Comparison of ENCODE assay signal across 27 cellular contexts in the genomic region with DNA sequence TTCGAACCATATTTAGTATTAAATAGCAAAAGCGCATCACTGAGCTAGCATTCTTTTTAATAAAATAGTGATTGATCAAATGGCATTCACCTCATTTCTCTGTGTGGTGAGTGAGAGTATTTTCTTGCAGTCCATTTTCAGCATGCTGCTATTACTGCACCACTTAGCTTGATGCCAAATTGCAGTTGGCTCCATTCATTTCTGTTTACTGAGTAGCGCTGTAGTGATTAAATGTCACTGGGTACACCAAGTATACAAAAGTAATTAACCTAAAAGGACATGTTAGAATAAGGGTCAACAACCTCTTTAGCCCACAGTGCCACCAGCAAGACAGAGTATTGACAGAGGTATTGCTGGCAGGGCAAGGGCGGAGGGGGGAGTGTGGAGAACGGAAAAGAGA.
A peak's percentile ranks its signal among the peaks of the same experiment; 100 is the strongest.
DNase-seq lines count a peak whose midpoint lies in the region; ATAC-seq, FAIRE-seq and TF ChIP-seq lines count a peak whose summit lies in the region.
"Had no signal": no experiment of that assay in that cellular context is flagged by ENCODE, and none has a peak within 500 bp of the region (broad histone marks: within the 10 kb centered on the region; RNA-seq: fewer than 3 reads in every experiment).

No MANE protein-coding gene starts in this region.

- FAIRE-seq in astrocyte (lab: Jason Lieb, UNC) (no peak), HepG2 (lab: Jason Lieb, UNC) (no peak)
- FAIRE-seq: GM18507, keratinocyte had no signal

- H3K14ac ChIP-seq in H9 (ENCODE audit: insufficient read depth, low read length) (0 out of 2 replicates have a peak overlapping the region, but pooled peaks have one; percentile 24), neuronal stem cell (ENCODE audit: low read length) (no peak overlapping the region)

- H4K8ac ChIP-seq in H9 (replicated peaks; ENCODE audit: insufficient read length, low read depth, low read length) (no peak overlapping the region), neuronal stem cell (ENCODE audit: low read depth, low read length) (no peak overlapping the region)

- TF ChIP-seq EP300 in transverse colon (IDR thresholded peaks at IDR 0.05; ENCODE audit: low read depth) (no peak), HepG2 (IDR thresholded peaks at IDR 0.05; ENCODE audit: low read depth in 2 of 2, low read length in 2 of 2) (no peak), HepG2 (CRISPR knock-in tag; IDR thresholded peaks at IDR 0.05; ENCODE audit: borderline replicate concordance) (no peak)

- CTCF ChIA-PET in HepG2 (lab: Yijun Ruan, JAX; ENCODE audit: low intra/inter-chr PET ratio, low total read pairs) = no interaction called here

- DNase-seq in H9 (no peak), NCI-H2029 (lab: John Stamatoyannopoulos, UW) (peak; percentile 60), astrocyte (ENCODE audit: low read depth) (no peak), neuronal stem cell (ENCODE audit: low spot score) (no peak), DMS114 treated with DMSO at 0.1 percent for 48 hours (lab: John Stamatoyannopoulos, UW; ENCODE audit: unreplicated experiment) (no peak), CD14-positive monocyte (ENCODE audit: low spot score) (no peak), transverse colon (no peak), HepG2 (ENCODE audit: low spot score) (no peak)
- DNase-seq: activated CD8-positive, alpha-beta T cell treated with anti-CD3 and anti-CD28 coated beads, Interleukin-2, amount 10 ng/mL, durations not matched to agents 7 days and 5 days; activated naive CD4-positive, alpha-beta T cell treated with anti-CD3 and anti-CD28 coated beads, Interleukin-2, amount 50 U/mL, for 16 hours; activated T-cell treated with anti-CD3 and anti-CD28 coated beads, Interleukin-2, amount 50 U/mL, for 24 hours; body of pancreas; COR-L47; hippocampal formation; naive B cell; NCI-H1694; NCI-H524 treated with DMSO at 0.1 percent for 48 hours; posterior cingulate gyrus; SIG-M5; stimulated activated CD4-positive, alpha-beta T cell treated with anti-CD3 and anti-CD28 coated beads, Interleukin-2, amount 100 ng/mL, for 24 hours; upper lobe of right lung had no signal

- H2BK120ac ChIP-seq in H9 (ENCODE audit: low read depth, low read length, poor library complexity, severe bottlenecking) (no peak overlapping the region), neuronal stem cell (ENCODE audit: low read depth, low read length) (no peak overlapping the region)

- H3K23ac ChIP-seq in H9 (ENCODE audit: insufficient read length, low read depth, low read length) (no peak overlapping the region), neuronal stem cell (ENCODE audit: low read depth, low read length, poor library complexity) (no peak overlapping the region)

- no peaks in the 10 kb centered on the region for H3K36me3 ChIP-seq in astrocyte (ENCODE audit: insufficient read depth, low read length)
- peaks cover 11 to 71% of the 10 kb centered on the region in 2 donors for H3K36me3 ChIP-seq in neuronal stem cell (replicated peaks in 1 of 2; ENCODE audit: control insufficient read depth in 2 of 2, insufficient read depth in 2 of 2, low read length in 2 of 2)
- no peaks in the 10 kb centered on the region for H3K36me3 ChIP-seq in transverse colon
- H3K36me3 ChIP-seq in HepG2 (replicated peaks in 1 of 2; ENCODE audit: control insufficient read depth in 1 of 2, insufficient read depth in 2 of 2, low read length in 2 of 2) = no peaks in the 10 kb centered on the region
- H3K36me3 ChIP-seq: upper lobe of right lung had no signal

- no peak for TF ChIP-seq CTCF in H9 (conservative IDR thresholded peaks at IDR 0.05)
- no peak for TF ChIP-seq CTCF in astrocyte (IDR thresholded peaks at IDR 0.05; ENCODE audit: insufficient read depth, low read depth, low read length)
- TF ChIP-seq CTCF in CD14-positive monocyte (IDR thresholded peaks at IDR 0.05) = no peak
- no peak for TF ChIP-seq CTCF in transverse colon (IDR thresholded peaks at IDR 0.05)
- no peak for TF ChIP-seq CTCF in HepG2 (CRISPR knock-in tag; IDR thresholded peaks at IDR 0.05)

- H2AK5ac ChIP-seq in H9 (ENCODE audit: insufficient read length, low read length) (no peak overlapping the region), neuronal stem cell (ENCODE audit: low read depth, low read length) (no peak overlapping the region)

- in situ Hi-C loops in transverse colon (cut with MboI; ENCODE audit: low pct_ligation_motif_present in 1 of 4, low pct_unique_long_range_greater_than_20kb in 1 of 4, low sequenced_read_pairs in 3 of 4) (no loop called here), HepG2 (cut with HindIII; ENCODE audit: extremely low pct_ligation_motif_present, low pct_unique_long_range_greater_than_20kb) (no loop called here)

- peak overlapping the region; percentile 7 to 92 (median 57); a peak in 4 of 7 replicates for H3K27ac Mint-ChIP-seq in H9
- peak overlapping the region; percentile 98 for H3K27ac Mint-ChIP-seq in astrocyte (ENCODE audit: unreplicated experiment)
- H3K27ac Mint-ChIP-seq in CD14-positive monocyte = peak overlapping the region in 1 of 7 donors; percentile 25
- H3K27ac Mint-ChIP-seq: activated T-cell treated with anti-CD3 and anti-CD28 coated beads, Interleukin-2, amount 50 U/mL, for 24 hours; stimulated activated naive CD8-positive, alpha-beta T cell treated with anti-CD3 and anti-CD28 coated beads, Interleukin-15, Interleukin-2, amounts not matched to agents 100 ng/mL and 50 ng/mL, for 24 hours; T-helper 1 cell treated with Interleukin-12 subunit alpha and Interleukin-12 subunit beta and Interleukin-4 antibody, amounts not matched to agents 30 μg/mL and 1 μg/mL, for 36 hours had no signal

- H4K91ac ChIP-seq in H9 (ENCODE audit: insufficient read length, low read depth, low read length) = no peak overlapping the region
- H4K91ac ChIP-seq in neuronal stem cell (ENCODE audit: low read depth, low read length, poor library complexity) = no peak overlapping the region

- no peak for TF ChIP-seq POLR2A in transverse colon (IDR thresholded peaks at IDR 0.05)
- TF ChIP-seq POLR2A in HepG2 (IDR thresholded peaks at IDR 0.05; ENCODE audit: insufficient read depth in 1 of 2, low read depth in 2 of 2, low read length in 2 of 2) = no peak

- H3K23me2 ChIP-seq in H9 (ENCODE audit: insufficient read length, low read depth, low read length, poor library complexity, severe bottlenecking) = no peaks in the 10 kb centered on the region

- H3K79me1 ChIP-seq in H9 (ENCODE audit: insufficient read depth, low read depth, low read length, poor library complexity, severe bottlenecking) = no peaks in the 10 kb centered on the region
- peaks cover 9% of the 10 kb centered on the region for H3K79me1 ChIP-seq in neuronal stem cell (ENCODE audit: low read depth, low read length)

- no TSS peak for BruUV-seq in HepG2 (replicated peaks; lab: Mats Ljungman, UMichigan)

- no peak overlapping the region for H3K56ac ChIP-seq in H9 (ENCODE audit: insufficient read length, low read depth, low read length)

- H2AFZ ChIP-seq in H9 (ENCODE audit: low read length) (no peak overlapping the region), astrocyte (ENCODE audit: low read depth, low read length) (no peak overlapping the region), neuronal stem cell (ENCODE audit: low read length) (no peak overlapping the region), HepG2 (ENCODE audit: low read length) (no peak overlapping the region)

- no peak overlapping the region for H3K4me3 ChIP-seq in astrocyte (ENCODE audit: insufficient read depth, low read depth, low read length)
- no peak overlapping the region for H3K4me3 ChIP-seq in neuronal stem cell (ENCODE audit: low read length in 2 of 2)
- H3K4me3 ChIP-seq in transverse colon = no peak overlapping the region
- H3K4me3 ChIP-seq in HepG2 (replicated peaks in 1 of 3; ENCODE audit: insufficient read depth in 1 of 3, low read depth in 2 of 3, low read length in 3 of 3) = no peak overlapping the region
- H3K4me3 ChIP-seq: body of pancreas, upper lobe of right lung had no signal

- POLR2A ChIA-PET in HepG2 (lab: Yijun Ruan, JAX) = no interaction called here

- H3K27me3 Mint-ChIP-seq in H9 (ENCODE audit: low read depth) (no peaks in the 10 kb centered on the region), astrocyte (ENCODE audit: low read depth, unreplicated experiment) (no peaks in the 10 kb centered on the region), CD14-positive monocyte (ENCODE audit: low read depth in 3 of 3) (peaks cover 0 to 1% (median 0%) of the 10 kb centered on the region in 3 donors)
- H3K27me3 Mint-ChIP-seq: activated T-cell treated with anti-CD3 and anti-CD28 coated beads, Interleukin-2, amount 50 U/mL, for 24 hours; memory B cell; naive B cell; stimulated activated naive CD8-positive, alpha-beta T cell treated with anti-CD3 and anti-CD28 coated beads, Interleukin-15, Interleukin-2, amounts not matched to agents 100 ng/mL and 50 ng/mL, for 24 hours had no signal

- H3K9ac ChIP-seq in H9 (ENCODE audit: extremely low read depth, insufficient read length, low read length) (no peak overlapping the region), astrocyte (ENCODE audit: low read length) (peak overlapping the region; percentile 7), neuronal stem cell (ENCODE audit: low read depth, low read length, poor library complexity) (no peak overlapping the region), HepG2 (ENCODE audit: insufficient read depth, low read depth, low read length) (no peak overlapping the region)

- H3K18ac ChIP-seq in H9 (ENCODE audit: insufficient read length, low read depth, low read length) = no peak overlapping the region
- no peak overlapping the region for H3K18ac ChIP-seq in neuronal stem cell (ENCODE audit: low read length)

- H3K4me2 ChIP-seq in H9 (ENCODE audit: insufficient read depth, insufficient read length, low read length) = no peak overlapping the region
- no peak overlapping the region for H3K4me2 ChIP-seq in astrocyte (ENCODE audit: low read length)
- H3K4me2 ChIP-seq in neuronal stem cell (ENCODE audit: insufficient read depth, low read length, poor library complexity, severe bottlenecking) = no peak overlapping the region
- no peak overlapping the region for H3K4me2 ChIP-seq in HepG2 (ENCODE audit: low read depth, low read length)

- no peak for TF ChIP-seq RAD21 in HepG2 (CRISPR knock-in tag; IDR thresholded peaks at IDR 0.05)

- WGBS in H9 (ENCODE audit: extremely low coverage, insufficient read length, low lambda C conversion rate) = no CpG with 5 or more reads among the region's 5 CpGs
- WGBS in neuronal stem cell (ENCODE audit: extremely low coverage in 2 of 2, insufficient read length in 2 of 2, insufficient replicate concordance in 1 of 2), 2 donors = no CpG with 5 or more reads among the region's 5 CpGs
- WGBS in transverse colon (ENCODE audit: low coverage in 1 of 2), 2 donors = 90 to 93% methylated on average over 5 of the region's 5 CpGs
- WGBS in HepG2 (ENCODE audit: low lambda C conversion rate) = 76% methylated on average over 5 of the region's 5 CpGs

- H3K4ac ChIP-seq in H9 (ENCODE audit: low read depth, low read length) = no peak overlapping the region
- no peak overlapping the region for H3K4ac ChIP-seq in neuronal stem cell (ENCODE audit: low read length)

- H3K9me3 ChIP-seq in H9 (ENCODE audit: control insufficient read depth, low read depth, low read length) (no peaks in the 10 kb centered on the region), astrocyte (ENCODE audit: insufficient read depth, low read depth, low read length) (no peaks in the 10 kb centered on the region), neuronal stem cell (replicated peaks in 1 of 2; ENCODE audit: control insufficient read depth in 2 of 2, insufficient read depth in 1 of 2, low read depth in 1 of 2, low read length in 2 of 2) (peaks cover 0 to 11% of the 10 kb centered on the region in 2 donors), transverse colon (no peaks in the 10 kb centered on the region), HepG2 (ENCODE audit: low read length) (peaks cover 33% of the 10 kb centered on the region)
- H3K9me3 ChIP-seq: body of pancreas, upper lobe of right lung had no signal

- H4K20me1 ChIP-seq in H9 (ENCODE audit: control insufficient read depth, insufficient read depth, insufficient read length) = no peaks in the 10 kb centered on the region
- peaks cover 19% of the 10 kb centered on the region for H4K20me1 ChIP-seq in astrocyte (ENCODE audit: insufficient read depth, low read length)
- no peaks in the 10 kb centered on the region for H4K20me1 ChIP-seq in HepG2 (ENCODE audit: insufficient read depth, low read length)

- H4K5ac ChIP-seq in H9 (ENCODE audit: insufficient read length, low read depth, low read length) = no peak overlapping the region

- H2BK12ac ChIP-seq in H9 (ENCODE audit: insufficient read length, low read depth, low read length) = no peak overlapping the region
- H2BK12ac ChIP-seq in neuronal stem cell (ENCODE audit: low read length) = no peak overlapping the region

- H3K4me1 Mint-ChIP-seq in H9 (peaks cover 63 to 64% of the 10 kb centered on the region in 2 experiments), astrocyte (ENCODE audit: low read depth, unreplicated experiment) (peaks cover 69% of the 10 kb centered on the region), CD14-positive monocyte (peaks cover 10% of the 10 kb centered on the region)

- H3T11ph ChIP-seq in H9 (ENCODE audit: low read length) = no peak overlapping the region

- no peak overlapping the region for H2BK20ac ChIP-seq in H9 (ENCODE audit: low read depth, low read length, poor library complexity, severe bottlenecking)

- H3K27me3 ChIP-seq in H9 (ENCODE audit: insufficient read depth, low read length) = no peaks in the 10 kb centered on the region
- H3K27me3 ChIP-seq in astrocyte (ENCODE audit: insufficient read depth, low read length) = no peaks in the 10 kb centered on the region
- no peaks in the 10 kb centered on the region for H3K27me3 ChIP-seq in neuronal stem cell (ENCODE audit: control insufficient read depth in 3 of 3, insufficient read depth in 3 of 3, low read depth in 1 of 3, low read length in 3 of 3)
- H3K27me3 ChIP-seq in transverse colon = no peaks in the 10 kb centered on the region
- H3K27me3 ChIP-seq in HepG2 (ENCODE audit: control insufficient read depth in 1 of 2, insufficient read depth in 2 of 2, low read length in 2 of 2) = no peaks in the 10 kb centered on the region
- H3K27me3 ChIP-seq: body of pancreas, upper lobe of right lung had no signal

- no peaks in the 10 kb centered on the region for H3K79me2 ChIP-seq in H9 (ENCODE audit: insufficient read depth, low read length)
- peaks cover 8% of the 10 kb centered on the region for H3K79me2 ChIP-seq in astrocyte (ENCODE audit: insufficient read depth, low read length)
- no peaks in the 10 kb centered on the region for H3K79me2 ChIP-seq in HepG2 (ENCODE audit: insufficient read depth, low read length)

- ATAC-seq in HepG2 = no peak
- ATAC-seq: activated CD8-positive, alpha-beta T cell treated with anti-CD3 and anti-CD28 coated beads, Interleukin-2, amount 10 ng/mL, durations not matched to agents 7 days and 5 days; body of pancreas; PC-3 had no signal

- H2BK5ac ChIP-seq in H9 (ENCODE audit: insufficient read length, low read length) (no peak overlapping the region), neuronal stem cell (ENCODE audit: low read length) (no peak overlapping the region)

- H3K9me3 Mint-ChIP-seq in H9 (no peaks in the 10 kb centered on the region), astrocyte (ENCODE audit: unreplicated experiment) (no peaks in the 10 kb centered on the region), CD14-positive monocyte (peaks cover 0 to 3% (median 0%) of the 10 kb centered on the region in 7 donors)
- H3K9me3 Mint-ChIP-seq: activated T-cell treated with anti-CD3 and anti-CD28 coated beads, Interleukin-2, amount 50 U/mL, for 24 hours; memory B cell; naive B cell; stimulated activated naive CD8-positive, alpha-beta T cell treated with anti-CD3 and anti-CD28 coated beads, Interleukin-15, Interleukin-2, amounts not matched to agents 100 ng/mL and 50 ng/mL, for 24 hours; T-helper 1 cell treated with Interleukin-12 subunit alpha and Interleukin-12 subunit beta and Interleukin-4 antibody, amounts not matched to agents 30 μg/mL and 1 μg/mL, for 36 hours had no signal

- H2BK15ac ChIP-seq in H9 (ENCODE audit: low read depth, low read length) = no peak overlapping the region
- no peak overlapping the region for H2BK15ac ChIP-seq in neuronal stem cell (ENCODE audit: low read length)

- H3K36me3 Mint-ChIP-seq in H9 (ENCODE audit: insufficient read depth in 1 of 3, low read depth in 3 of 3) = peaks cover 0 to 6% (median 0%) of the 10 kb centered on the region in 3 experiments; a peak in 1 of 7 replicates
- peaks cover 16% of the 10 kb centered on the region for H3K36me3 Mint-ChIP-seq in astrocyte (ENCODE audit: low read depth, unreplicated experiment)
- H3K36me3 Mint-ChIP-seq in CD14-positive monocyte = peaks cover 19 to 25% of the 10 kb centered on the region in 2 donors

- H3K4me3 Mint-ChIP-seq in H9 (peak overlapping the region in 1 of 2 experiments; percentile 12; a peak in 1 of 5 replicates), astrocyte (ENCODE audit: unreplicated experiment) (peak overlapping the region; percentile 61), CD14-positive monocyte (no peak overlapping the region)
- H3K4me3 Mint-ChIP-seq: activated CD8-positive, alpha-beta T cell treated with anti-CD3 and anti-CD28 coated beads, Interleukin-2, amount 10 ng/mL, durations not matched to agents 7 days and 5 days; activated T-cell treated with anti-CD3 and anti-CD28 coated beads, Interleukin-2, amount 50 U/mL, for 24 hours; memory B cell; naive B cell; stimulated activated naive CD8-positive, alpha-beta T cell treated with anti-CD3 and anti-CD28 coated beads, Interleukin-15, Interleukin-2, amounts not matched to agents 100 ng/mL and 50 ng/mL, for 24 hours; T-helper 1 cell treated with Interleukin-12 subunit alpha and Interleukin-12 subunit beta and Interleukin-4 antibody, amounts not matched to agents 30 μg/mL and 1 μg/mL, for 36 hours had no signal

- H3K4me1 ChIP-seq in H9 (ENCODE audit: insufficient read depth, low read length) = peaks cover 10% of the 10 kb centered on the region; the same call in 1 of the 2 replicates
- H3K4me1 ChIP-seq in astrocyte (ENCODE audit: insufficient read depth, low read length) = peaks cover 27% of the 10 kb centered on the region
- peaks cover 35 to 40% of the 10 kb centered on the region in 2 donors for H3K4me1 ChIP-seq in neuronal stem cell (ENCODE audit: control insufficient read depth in 2 of 2, insufficient read depth in 1 of 2, low read depth in 1 of 2, low read length in 2 of 2)
- H3K4me1 ChIP-seq in transverse colon = no peaks in the 10 kb centered on the region
- H3K4me1 ChIP-seq in HepG2 (ENCODE audit: insufficient read depth, low read length) = no peaks in the 10 kb centered on the region
- H3K4me1 ChIP-seq: body of pancreas, upper lobe of right lung had no signal

- intact Hi-C loops in CD14-positive monocyte (cut with micrococcal nuclease) = no loop called here
- intact Hi-C loops in transverse colon (cut with DNase I; ENCODE audit: low total_unique reads) = loop anchor here (5.0 kb wide), 1 partner anchor 1641 kb away; no protein-coding TSS in a partner anchor
- intact Hi-C loops in HepG2 (cut with micrococcal nuclease; ENCODE audit: unreplicated experiment) = no loop called here

- peak overlapping the region; percentile 57 for H3K27ac ChIP-seq in H9 (ENCODE audit: insufficient read length, low read depth, low read length)
- peak overlapping the region; percentile 40 for H3K27ac ChIP-seq in astrocyte (ENCODE audit: low read depth, low read length)
- peak overlapping the region; percentile 26 for H3K27ac ChIP-seq in neuronal stem cell (replicated peaks; ENCODE audit: low read length)
- no peak overlapping the region for H3K27ac ChIP-seq in transverse colon
- H3K27ac ChIP-seq in HepG2 (ENCODE audit: extremely low read length, insufficient read depth, low read length) = no peak overlapping the region
- H3K27ac ChIP-seq: body of pancreas, upper lobe of right lung had no signal

Comparison
In these comparisons a context has a peak if more than half of its experiments do, and no peak if none do; other contexts are left out.
1. H3K27ac ChIP-seq: peak in H9 (single experiment), astrocyte (single experiment) and neuronal stem cell (single experiment); none in transverse colon (0 of 4) and HepG2 (single experiment).